Comparison of ENCODE assay signal across 2 cellular contexts in genomic region chr19:10007366-10007765, GRCh38.
TF ChIP-seq lines count a peak whose summit lies in the region.

No MANE protein-coding gene starts in this region.

TF ChIP-seq in SK-N-SH, 30 proteins besides CTCF, POLR2A, EP300 and RAD21 (continued from another document):
- TF ChIP-seq, protein P1, sequence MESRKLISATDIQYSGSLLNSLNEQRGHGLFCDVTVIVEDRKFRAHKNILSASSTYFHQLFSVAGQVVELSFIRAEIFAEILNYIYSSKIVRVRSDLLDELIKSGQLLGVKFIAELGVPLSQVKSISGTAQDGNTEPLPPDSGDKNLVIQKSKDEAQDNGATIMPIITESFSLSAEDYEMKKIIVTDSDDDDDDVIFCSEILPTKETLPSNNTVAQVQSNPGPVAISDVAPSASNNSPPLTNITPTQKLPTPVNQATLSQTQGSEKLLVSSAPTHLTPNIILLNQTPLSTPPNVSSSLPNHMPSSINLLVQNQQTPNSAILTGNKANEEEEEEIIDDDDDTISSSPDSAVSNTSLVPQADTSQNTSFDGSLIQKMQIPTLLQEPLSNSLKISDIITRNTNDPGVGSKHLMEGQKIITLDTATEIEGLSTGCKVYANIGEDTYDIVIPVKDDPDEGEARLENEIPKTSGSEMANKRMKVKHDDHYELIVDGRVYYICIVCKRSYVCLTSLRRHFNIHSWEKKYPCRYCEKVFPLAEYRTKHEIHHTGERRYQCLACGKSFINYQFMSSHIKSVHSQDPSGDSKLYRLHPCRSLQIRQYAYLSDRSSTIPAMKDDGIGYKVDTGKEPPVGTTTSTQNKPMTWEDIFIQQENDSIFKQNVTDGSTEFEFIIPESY (IDR thresholded peaks at IDR 0.05; ENCODE audit: borderline replicate concordance, low read depth): no peak
- TF ChIP-seq YY1 (IDR thresholded peaks at IDR 0.05; ENCODE audit: low read depth): no peak
- no peak for TF ChIP-seq TAF1 (IDR thresholded peaks at IDR 0.05; ENCODE audit: borderline replicate concordance, low read depth, low read length)
- no peak for TF ChIP-seq SIN3A (IDR thresholded peaks at IDR 0.05; ENCODE audit: borderline replicate concordance, low read depth, low read length)
- TF ChIP-seq, protein P2, sequence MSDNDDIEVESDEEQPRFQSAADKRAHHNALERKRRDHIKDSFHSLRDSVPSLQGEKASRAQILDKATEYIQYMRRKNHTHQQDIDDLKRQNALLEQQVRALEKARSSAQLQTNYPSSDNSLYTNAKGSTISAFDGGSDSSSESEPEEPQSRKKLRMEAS (IDR thresholded peaks at IDR 0.05; ENCODE audit: low read depth): no peak
- no peak for TF ChIP-seq TEAD4 (IDR thresholded peaks at IDR 0.05; ENCODE audit: borderline replicate concordance, insufficient read depth)
- TF ChIP-seq RFX5 (IDR thresholded peaks at IDR 0.05; ENCODE audit: low read length): no peak
- TF ChIP-seq POLR2AphosphoS5 (IDR thresholded peaks at IDR 0.05; ENCODE audit: low read depth, low read length): no peak
- TF ChIP-seq MXI1 (IDR thresholded peaks at IDR 0.05; ENCODE audit: low read depth, low read length): no peak
- no peak for TF ChIP-seq EZH2phosphoT487 (IDR thresholded peaks at IDR 0.05; ENCODE audit: borderline replicate concordance, low read depth)

TF ChIP-seq in SK-N-SH treated with all-trans-retinoic acid at 6 μM for 48 hours, 23 proteins besides CTCF, POLR2A, EP300 and RAD21 (continued from another document):
- TF ChIP-seq, protein P3, sequence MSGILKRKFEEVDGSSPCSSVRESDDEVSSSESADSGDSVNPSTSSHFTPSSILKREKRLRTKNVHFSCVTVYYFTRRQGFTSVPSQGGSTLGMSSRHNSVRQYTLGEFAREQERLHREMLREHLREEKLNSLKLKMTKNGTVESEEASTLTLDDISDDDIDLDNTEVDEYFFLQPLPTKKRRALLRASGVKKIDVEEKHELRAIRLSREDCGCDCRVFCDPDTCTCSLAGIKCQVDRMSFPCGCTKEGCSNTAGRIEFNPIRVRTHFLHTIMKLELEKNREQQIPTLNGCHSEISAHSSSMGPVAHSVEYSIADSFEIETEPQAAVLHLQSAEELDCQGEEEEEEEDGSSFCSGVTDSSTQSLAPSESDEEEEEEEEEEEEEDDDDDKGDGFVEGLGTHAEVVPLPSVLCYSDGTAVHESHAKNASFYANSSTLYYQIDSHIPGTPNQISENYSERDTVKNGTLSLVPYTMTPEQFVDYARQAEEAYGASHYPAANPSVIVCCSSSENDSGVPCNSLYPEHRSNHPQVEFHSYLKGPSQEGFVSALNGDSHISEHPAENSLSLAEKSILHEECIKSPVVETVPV (CRISPR knock-in tag; IDR thresholded peaks at IDR 0.05): no peak
- TF ChIP-seq, protein P4, sequence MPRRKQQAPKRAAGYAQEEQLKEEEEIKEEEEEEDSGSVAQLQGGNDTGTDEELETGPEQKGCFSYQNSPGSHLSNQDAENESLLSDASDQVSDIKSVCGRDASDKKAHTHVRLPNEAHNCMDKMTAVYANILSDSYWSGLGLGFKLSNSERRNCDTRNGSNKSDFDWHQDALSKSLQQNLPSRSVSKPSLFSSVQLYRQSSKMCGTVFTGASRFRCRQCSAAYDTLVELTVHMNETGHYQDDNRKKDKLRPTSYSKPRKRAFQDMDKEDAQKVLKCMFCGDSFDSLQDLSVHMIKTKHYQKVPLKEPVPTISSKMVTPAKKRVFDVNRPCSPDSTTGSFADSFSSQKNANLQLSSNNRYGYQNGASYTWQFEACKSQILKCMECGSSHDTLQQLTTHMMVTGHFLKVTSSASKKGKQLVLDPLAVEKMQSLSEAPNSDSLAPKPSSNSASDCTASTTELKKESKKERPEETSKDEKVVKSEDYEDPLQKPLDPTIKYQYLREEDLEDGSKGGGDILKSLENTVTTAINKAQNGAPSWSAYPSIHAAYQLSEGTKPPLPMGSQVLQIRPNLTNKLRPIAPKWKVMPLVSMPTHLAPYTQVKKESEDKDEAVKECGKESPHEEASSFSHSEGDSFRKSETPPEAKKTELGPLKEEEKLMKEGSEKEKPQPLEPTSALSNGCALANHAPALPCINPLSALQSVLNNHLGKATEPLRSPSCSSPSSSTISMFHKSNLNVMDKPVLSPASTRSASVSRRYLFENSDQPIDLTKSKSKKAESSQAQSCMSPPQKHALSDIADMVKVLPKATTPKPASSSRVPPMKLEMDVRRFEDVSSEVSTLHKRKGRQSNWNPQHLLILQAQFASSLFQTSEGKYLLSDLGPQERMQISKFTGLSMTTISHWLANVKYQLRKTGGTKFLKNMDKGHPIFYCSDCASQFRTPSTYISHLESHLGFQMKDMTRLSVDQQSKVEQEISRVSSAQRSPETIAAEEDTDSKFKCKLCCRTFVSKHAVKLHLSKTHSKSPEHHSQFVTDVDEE (CRISPR knock-in tag; IDR thresholded peaks at IDR 0.05): no peak
- TF ChIP-seq PPARA (CRISPR knock-in tag; IDR thresholded peaks at IDR 0.05; ENCODE audit: borderline replicate concordance) (no peak), ARNTL (CRISPR knock-in tag; IDR thresholded peaks at IDR 0.05; ENCODE audit: borderline replicate concordance, low read depth) (no peak), ZNF70 (CRISPR knock-in tag; IDR thresholded peaks at IDR 0.05) (no peak), TCF4 (CRISPR knock-in tag; IDR thresholded peaks at IDR 0.05; ENCODE audit: borderline replicate concordance) (no peak), ISL1 (CRISPR knock-in tag; IDR thresholded peaks at IDR 0.05) (no peak), POU6F1 (CRISPR knock-in tag; IDR thresholded peaks at IDR 0.05; ENCODE audit: borderline replicate concordance, low read depth) (no peak), BACH2 (CRISPR knock-in tag; IDR thresholded peaks at IDR 0.05; ENCODE audit: borderline replicate concordance) (no peak), ZFP30 (CRISPR knock-in tag; IDR thresholded peaks at IDR 0.05) (no peak), SNAI2 (CRISPR knock-in tag; IDR thresholded peaks at IDR 0.05) (no peak), ESRRG (CRISPR knock-in tag; IDR thresholded peaks at IDR 0.05) (no peak), ZNF8 (CRISPR knock-in tag; IDR thresholded peaks at IDR 0.05) (no peak), CREB5 (CRISPR knock-in tag; IDR thresholded peaks at IDR 0.05; ENCODE audit: low read depth) (no peak), TOX (CRISPR knock-in tag; IDR thresholded peaks at IDR 0.05; ENCODE audit: borderline replicate concordance) (no peak), CSDC2 (CRISPR knock-in tag; IDR thresholded peaks at IDR 0.05) (no peak), GLIS3 (CRISPR knock-in tag; IDR thresholded peaks at IDR 0.05) (no peak)
